9 cellular contexts compared by ENCODE assay signal in the genomic region with DNA sequence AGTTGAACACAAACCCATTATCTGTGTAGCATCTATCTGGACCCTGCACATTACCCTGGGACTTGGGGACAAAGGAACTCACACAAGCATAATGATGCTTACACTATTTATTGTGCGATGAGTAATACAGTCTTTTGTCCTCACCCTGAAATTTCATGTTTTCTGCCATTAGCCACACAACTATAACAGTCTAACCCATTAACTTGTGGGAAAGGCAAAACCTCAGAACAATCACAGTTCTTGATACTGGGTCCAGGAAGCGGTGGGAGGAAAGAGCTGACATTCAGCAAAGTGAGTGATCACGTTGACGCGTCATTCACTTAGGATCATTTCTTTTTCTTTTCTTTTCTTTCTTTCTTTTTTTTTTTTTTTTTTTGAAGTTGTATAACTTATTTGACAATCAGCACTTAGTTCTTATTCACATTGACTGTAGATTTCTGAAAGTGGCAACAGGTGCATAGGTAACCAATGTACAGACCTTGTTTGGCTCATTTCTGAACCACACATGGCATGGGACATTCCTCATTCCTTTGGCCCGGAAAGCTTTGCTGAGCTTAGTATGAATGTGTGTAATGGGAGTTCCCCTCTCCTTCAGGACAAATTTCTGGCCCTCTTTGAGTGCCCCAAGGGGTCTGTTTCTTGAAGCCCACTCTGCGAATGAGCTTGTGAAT.
DNase-seq lines count a peak whose midpoint lies in the region; ATAC-seq, FAIRE-seq and TF ChIP-seq lines count a peak whose summit lies in the region.
"Had no signal": no experiment of that assay in that cellular context is flagged by ENCODE, and none has a peak within 500 bp of the region (broad histone marks: within the 10 kb centered on the region; RNA-seq: fewer than 3 reads in every experiment).

No MANE protein-coding gene starts in this region.

- peaks cover 9% of the 10 kb centered on the region for H3K27me3 Mint-ChIP-seq in activated CD8-positive, alpha-beta memory T cell treated with anti-CD3 and anti-CD28 coated beads, Interleukin-2, amount 10 ng/mL, durations not matched to agents 7 days and 5 days

- H3K27me3 ChIP-seq in thyroid gland (no peaks in the 10 kb centered on the region), pancreas (no peaks in the 10 kb centered on the region), upper lobe of right lung (no peaks in the 10 kb centered on the region)

- CTCF ChIA-PET in activated CD8-positive, alpha-beta memory T cell treated with anti-CD3 and anti-CD28 coated beads, Interleukin-2, amount 10 ng/mL, durations not matched to agents 7 days and 5 days (lab: Charles Lee), result no interaction called here

- no peak overlapping the region for H3K27ac ChIP-seq in thyroid gland
- no peak overlapping the region for H3K27ac ChIP-seq in pancreas
- no peak overlapping the region for H3K27ac ChIP-seq in upper lobe of right lung

- no peaks in the 10 kb centered on the region for H3K9me3 Mint-ChIP-seq in activated CD8-positive, alpha-beta memory T cell treated with anti-CD3 and anti-CD28 coated beads, Interleukin-2, amount 10 ng/mL, durations not matched to agents 7 days and 5 days (ENCODE audit: low read depth)
- H3K9me3 Mint-ChIP-seq: naive thymus-derived CD4-positive, alpha-beta T cell had no signal

- ATAC-seq in GM18907 (IDR thresholded peaks at IDR 0.05; ENCODE audit: unreplicated experiment) (peak; percentile 63), HG02943 (IDR thresholded peaks at IDR 0.05; ENCODE audit: low read depth, unreplicated experiment) (peak; percentile 46), pancreas (no peak), upper lobe of right lung (no peak)
- peak; percentile 37 for ATAC-seq in activated CD8-positive, alpha-beta memory T cell treated with anti-CD3 and anti-CD28 coated beads, Interleukin-2, amount 10 ng/mL, durations not matched to agents 7 days and 5 days
- ATAC-seq: naive thymus-derived CD4-positive, alpha-beta T cell had no signal

- WGBS in thyroid gland, 2 donors, result 92 to 97% methylated on average over 7 of the region's 7 CpGs
- 86 to 93% methylated on average over 7 of the region's 7 CpGs for WGBS in pancreas, 2 donors

- no peak overlapping the region for H3K27ac Mint-ChIP-seq in activated CD8-positive, alpha-beta memory T cell treated with anti-CD3 and anti-CD28 coated beads, Interleukin-2, amount 10 ng/mL, durations not matched to agents 7 days and 5 days

- no peak overlapping the region for H3K4me3 ChIP-seq in thyroid gland (replicated peaks in 1 of 3)
- H3K4me3 ChIP-seq in pancreas, result no peak overlapping the region
- no peak overlapping the region for H3K4me3 ChIP-seq in upper lobe of right lung

- no peak for FAIRE-seq in pancreas (lab: Jason Lieb, UNC)

- intact Hi-C loops in thyroid gland (cut with DNase I) (no loop called here), pancreas (cut with DNase I) (no loop called here), upper lobe of right lung (cut with DNase I) (no loop called here)

- peak; percentile 5 for DNase-seq in A172 (ENCODE audit: low spot score)
- no peak for DNase-seq in activated CD8-positive, alpha-beta memory T cell treated with anti-CD3 and anti-CD28 coated beads, Interleukin-2, amount 10 ng/mL, durations not matched to agents 7 days and 5 days
- no peak for DNase-seq in thyroid gland
- no peak for DNase-seq in effector CD8-positive, alpha-beta T cell (lab: John Stamatoyannopoulos, UW)
- DNase-seq in pancreas, result no peak
- DNase-seq in upper lobe of right lung, result no peak

- no peak overlapping the region for H3K4me3 Mint-ChIP-seq in activated CD8-positive, alpha-beta memory T cell treated with anti-CD3 and anti-CD28 coated beads, Interleukin-2, amount 10 ng/mL, durations not matched to agents 7 days and 5 days

- peaks cover 22% of the 10 kb centered on the region for H3K4me1 Mint-ChIP-seq in activated CD8-positive, alpha-beta memory T cell treated with anti-CD3 and anti-CD28 coated beads, Interleukin-2, amount 10 ng/mL, durations not matched to agents 7 days and 5 days

- no peak for TF ChIP-seq CTCF in thyroid gland (IDR thresholded peaks at IDR 0.05)
- no peak for TF ChIP-seq CTCF in pancreas (IDR thresholded peaks at IDR 0.05)
- TF ChIP-seq CTCF in upper lobe of right lung (IDR thresholded peaks at IDR 0.05), result no peak

- no peaks in the 10 kb centered on the region for H3K36me3 Mint-ChIP-seq in activated CD8-positive, alpha-beta memory T cell treated with anti-CD3 and anti-CD28 coated beads, Interleukin-2, amount 10 ng/mL, durations not matched to agents 7 days and 5 days
- H3K36me3 Mint-ChIP-seq: naive thymus-derived CD4-positive, alpha-beta T cell had no signal

- TF ChIP-seq POLR2A in thyroid gland (IDR thresholded peaks at IDR 0.05), result no peak

- H3K9me3 ChIP-seq in thyroid gland (no peaks in the 10 kb centered on the region), pancreas (no peaks in the 10 kb centered on the region), upper lobe of right lung (no peaks in the 10 kb centered on the region)

- H3K4me1 ChIP-seq in thyroid gland (no peaks in the 10 kb centered on the region), pancreas (no peaks in the 10 kb centered on the region), upper lobe of right lung (no peaks in the 10 kb centered on the region)

- H3K36me3 ChIP-seq in thyroid gland (no peaks in the 10 kb centered on the region), pancreas (no peaks in the 10 kb centered on the region), upper lobe of right lung (no peaks in the 10 kb centered on the region)

Comparison
In these comparisons a context has a peak if more than half of its experiments do, and no peak if none do; other contexts are left out.
1. ATAC-seq: peak in GM18907 (single experiment), HG02943 (single experiment) and activated CD8-positive, alpha-beta memory T cell treated with anti-CD3 and anti-CD28 coated beads, Interleukin-2, amount 10 ng/mL, durations not matched to agents 7 days and 5 days (single experiment); none in pancreas (0 of 4) and upper lobe of right lung (single experiment).